28 cellular contexts compared by ENCODE assay signal in the genomic region with DNA sequence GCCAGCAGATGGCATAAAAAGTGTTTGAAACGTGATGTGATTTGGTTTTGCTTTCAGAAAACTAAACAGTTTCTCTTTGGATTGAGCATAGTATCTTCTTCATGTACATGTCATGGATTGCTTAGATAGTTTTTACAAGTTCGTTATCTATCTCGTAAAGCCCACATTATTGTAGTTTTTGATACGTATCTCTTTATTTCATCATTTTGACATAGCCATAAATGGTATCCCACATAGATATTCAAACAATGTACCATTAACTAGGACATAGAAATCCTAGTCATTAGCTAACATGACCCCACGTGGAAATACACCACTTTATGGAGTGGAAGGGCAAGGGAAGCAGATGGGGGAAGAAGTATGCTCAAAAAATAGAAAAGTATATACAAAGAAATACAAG.
"Had no signal": no experiment of that assay in that cellular context is flagged by ENCODE, and none has a peak within 500 bp of the region (broad histone marks: within the 10 kb centered on the region; RNA-seq: fewer than 3 reads in every experiment).

No MANE protein-coding gene starts in this region.

- H3K27ac Mint-ChIP-seq: activated CD4-positive, alpha-beta memory T cell treated with anti-CD3 and anti-CD28 coated beads, Interleukin-2, amount 10 ng/mL, durations not matched to agents 7 days and 5 days; activated CD4-positive, alpha-beta T cell treated with anti-CD3 and anti-CD28 coated beads, Interleukin-2, amount 10 ng/mL, durations not matched to agents 7 days and 5 days; activated naive CD4-positive, alpha-beta T cell treated with anti-CD3 and anti-CD28 coated beads, Interleukin-2, amount 10 ng/mL, durations not matched to agents 7 days and 5 days; activated naive CD4-positive, alpha-beta T cell treated with anti-CD3 and anti-CD28 coated beads, Interleukin-2, amount 50 U/mL, for 72 hours; activated naive CD8-positive, alpha-beta T cell treated with anti-CD3 and anti-CD28 coated beads, Interleukin-2, amount 10 ng/mL, durations not matched to agents 7 days and 5 days; activated T-cell treated with anti-CD3 and anti-CD28 coated beads, Interleukin-2, amount 50 U/mL, for 24 hours; activated T-cell treated with anti-CD3 and anti-CD28 coated beads, Interleukin-2, amount 50 U/mL, for 72 hours; dendritic cell treated with granulocyte-macrophage colony-stimulating factor and Interleukin-4, amounts not matched to agents 40 ng/mL and 50 ng/mL, for 4 days; endodermal cell had no signal

- H3K36me3 Mint-ChIP-seq: activated naive CD4-positive, alpha-beta T cell treated with anti-CD3 and anti-CD28 coated beads, Interleukin-2, amount 10 ng/mL, durations not matched to agents 7 days and 5 days; activated naive CD4-positive, alpha-beta T cell treated with anti-CD3 and anti-CD28 coated beads, Interleukin-2, amount 50 U/mL, for 72 hours; activated naive CD8-positive, alpha-beta T cell treated with anti-CD3 and anti-CD28 coated beads, Interleukin-2, amount 10 ng/mL, durations not matched to agents 7 days and 5 days had no signal

- H3K9me3 Mint-ChIP-seq: activated CD4-positive, alpha-beta memory T cell treated with anti-CD3 and anti-CD28 coated beads, Interleukin-2, amount 10 ng/mL, durations not matched to agents 7 days and 5 days; activated CD4-positive, alpha-beta T cell treated with anti-CD3 and anti-CD28 coated beads, Interleukin-2, amount 10 ng/mL, durations not matched to agents 7 days and 5 days; activated naive CD4-positive, alpha-beta T cell treated with anti-CD3 and anti-CD28 coated beads, Interleukin-2, amount 10 ng/mL, durations not matched to agents 7 days and 5 days; activated naive CD4-positive, alpha-beta T cell treated with anti-CD3 and anti-CD28 coated beads, Interleukin-2, amount 50 U/mL, for 72 hours; activated naive CD8-positive, alpha-beta T cell treated with anti-CD3 and anti-CD28 coated beads, Interleukin-2, amount 10 ng/mL, durations not matched to agents 7 days and 5 days; activated T-cell treated with anti-CD3 and anti-CD28 coated beads, Interleukin-2, amount 50 U/mL, for 24 hours; activated T-cell treated with anti-CD3 and anti-CD28 coated beads, Interleukin-2, amount 50 U/mL, for 72 hours; dendritic cell treated with granulocyte-macrophage colony-stimulating factor and Interleukin-4, amounts not matched to agents 40 ng/mL and 50 ng/mL, for 4 days; endodermal cell had no signal

- H3K4me3 Mint-ChIP-seq: activated CD4-positive, alpha-beta memory T cell treated with anti-CD3 and anti-CD28 coated beads, Interleukin-2, amount 10 ng/mL, durations not matched to agents 7 days and 5 days; activated CD4-positive, alpha-beta T cell treated with anti-CD3 and anti-CD28 coated beads, Interleukin-2, amount 10 ng/mL, durations not matched to agents 7 days and 5 days; activated naive CD4-positive, alpha-beta T cell treated with anti-CD3 and anti-CD28 coated beads, Interleukin-2, amount 10 ng/mL, durations not matched to agents 7 days and 5 days; activated naive CD8-positive, alpha-beta T cell treated with anti-CD3 and anti-CD28 coated beads, Interleukin-2, amount 10 ng/mL, durations not matched to agents 7 days and 5 days; activated T-cell treated with anti-CD3 and anti-CD28 coated beads, Interleukin-2, amount 50 U/mL, for 24 hours; activated T-cell treated with anti-CD3 and anti-CD28 coated beads, Interleukin-2, amount 50 U/mL, for 72 hours; dendritic cell treated with granulocyte-macrophage colony-stimulating factor and Interleukin-4, amounts not matched to agents 40 ng/mL and 50 ng/mL, for 4 days; endodermal cell had no signal

- H3K4me3 ChIP-seq: body of pancreas, breast epithelium, cardiac muscle cell, coronary artery, dorsolateral prefrontal cortex had no signal

- H3K4me1 Mint-ChIP-seq: activated CD4-positive, alpha-beta memory T cell treated with anti-CD3 and anti-CD28 coated beads, Interleukin-2, amount 10 ng/mL, durations not matched to agents 7 days and 5 days; activated CD4-positive, alpha-beta T cell treated with anti-CD3 and anti-CD28 coated beads, Interleukin-2, amount 10 ng/mL, durations not matched to agents 7 days and 5 days; activated naive CD8-positive, alpha-beta T cell treated with anti-CD3 and anti-CD28 coated beads, Interleukin-2, amount 10 ng/mL, durations not matched to agents 7 days and 5 days; endodermal cell had no signal

- H3K27ac ChIP-seq: body of pancreas, breast epithelium, cardiac muscle cell, coronary artery had no signal

- H3K27me3 Mint-ChIP-seq: activated CD4-positive, alpha-beta memory T cell treated with anti-CD3 and anti-CD28 coated beads, Interleukin-2, amount 10 ng/mL, durations not matched to agents 7 days and 5 days; activated naive CD4-positive, alpha-beta T cell treated with anti-CD3 and anti-CD28 coated beads, Interleukin-2, amount 10 ng/mL, durations not matched to agents 7 days and 5 days; activated naive CD8-positive, alpha-beta T cell treated with anti-CD3 and anti-CD28 coated beads, Interleukin-2, amount 10 ng/mL, durations not matched to agents 7 days and 5 days; activated T-cell treated with anti-CD3 and anti-CD28 coated beads, Interleukin-2, amount 50 U/mL, for 24 hours; dendritic cell treated with granulocyte-macrophage colony-stimulating factor and Interleukin-4, amounts not matched to agents 40 ng/mL and 50 ng/mL, for 4 days had no signal

- DNase-seq: activated CD4-positive, alpha-beta memory T cell treated with anti-CD3 and anti-CD28 coated beads, Interleukin-2, amount 10 ng/mL, durations not matched to agents 7 days and 5 days; activated CD4-positive, alpha-beta T cell treated with anti-CD3 and anti-CD28 coated beads for 4 hours; activated CD4-positive, alpha-beta T cell treated with anti-CD3 and anti-CD28 coated beads, Interleukin-2, amount 10 ng/mL, durations not matched to agents 7 days and 5 days; activated CD4-positive, alpha-beta T cell treated with anti-CD3 and anti-CD28 coated beads, Interleukin-2, amount 50 U/mL, for 4 hours; activated CD4-positive, CD25-positive, alpha-beta regulatory T cell; activated CD4-positive, CD25-positive, alpha-beta regulatory T cell treated with anti-CD3 and anti-CD28 coated beads, Interleukin-2, amount 50 U/mL, for 72 hours; activated CD8-positive, alpha-beta memory T cell treated with anti-CD3 and anti-CD28 coated beads, Interleukin-2, amount 50 U/mL, for 48 hours; activated gamma-delta T cell; activated naive CD4-positive, alpha-beta T cell; activated naive CD4-positive, alpha-beta T cell treated with anti-CD3 and anti-CD28 coated beads, Interleukin-2, amount 10 ng/mL, durations not matched to agents 7 days and 5 days; activated naive CD8-positive, alpha-beta T cell treated with anti-CD3 and anti-CD28 coated beads, Interleukin-2, amount 10 ng/mL, durations not matched to agents 7 days and 5 days; activated T-cell treated with anti-CD3 and anti-CD28 coated beads for 4 hours; activated T-cell treated with anti-CD3 and anti-CD28 coated beads, Interleukin-2, amount 50 U/mL, for 24 hours; activated T-cell treated with anti-CD3 and anti-CD28 coated beads, Interleukin-2, amount 50 U/mL, for 72 hours; body of pancreas; central memory CD4-positive, alpha-beta T cell; dorsolateral prefrontal cortex; effector memory CD4-positive, alpha-beta T cell; endodermal cell; foreskin fibroblast; head of caudate nucleus; T-helper 2 cell; T1000 had no signal
